Comparison of ENCODE assay signal across 8 cellular contexts in genomic region chr17:7469843-7470242, GRCh38. TPM values are rescaled to one million over a fixed set of nuclear protein-coding genes. Genes with fewer than 3 reads are reported as not detected.
"Had no signal": no experiment of that assay in that cellular context is flagged by ENCODE, and none has a peak within 500 bp of the region (broad histone marks: within the 10 kb centered on the region; RNA-seq: fewer than 3 reads in every experiment).

No MANE protein-coding gene starts in this region.

RNA-seq across cellular contexts. Expression of gene SLC35G6, which starts 11.4 kb away (rescaled TPM):
- total RNA-seq: LHCN-M2, MCF 10A, NCI-H460, OCI-LY7, PC-9, RPMI7951, SJCRH30, SK-MEL-5 had no signal
